8 cellular contexts compared by ENCODE assay signal in genomic region chr4:26861434-26862186, GRCh38. TPM values are rescaled to one million over a fixed set of nuclear protein-coding genes. Genes with fewer than 3 reads are reported as not detected.
DNase-seq lines count a peak whose midpoint lies in the region; ATAC-seq and TF ChIP-seq lines count a peak whose summit lies in the region.

No MANE protein-coding gene starts in this region.

- H2AFZ ChIP-seq in ACC112 (ENCODE audit: low read length, unreplicated experiment) = peak overlapping the region; percentile 79

- no peaks in the 10 kb centered on the region for H3K27me3 ChIP-seq in ACC112 (ENCODE audit: insufficient read depth, low read length)
- no peaks in the 10 kb centered on the region for H3K27me3 ChIP-seq in lower lobe of right lung (ENCODE audit: low read depth)

- intact Hi-C loops in lower lobe of right lung (cut with DNase I) = loop anchor here (10.0 kb wide), 1 partner anchor 143 kb away; no protein-coding TSS in a partner anchor

- H3K27ac ChIP-seq in ACC112 (ENCODE audit: low read depth, low read length) (peak overlapping the region; percentile 36; the same call in 1 of the 2 replicates), lower lobe of right lung (peak overlapping the region; percentile 97)

- H3K9me3 ChIP-seq in lower lobe of right lung = no peaks in the 10 kb centered on the region

- peak; percentile 80 to 90 for DNase-seq in NCI-H524 (lab: John Stamatoyannopoulos, UW)
- peak; percentile 66 for DNase-seq in activated CD4-positive, alpha-beta T cell treated with anti-CD3 and anti-CD28 coated beads, Interleukin-2, amount 50 U/mL, for 1 hour
- DNase-seq in dermis blood vessel endothelial cell = peak; percentile 66
- DNase-seq in lower lobe of right lung = peak; percentile 86
- DNase-seq in stimulated activated CD8-positive, alpha-beta memory T cell treated with anti-CD3 and anti-CD28 coated beads, Interleukin-12 subunit alpha, Interleukin-12 subunit beta, amount 100 ng/mL, for 1 hour (ENCODE audit: low read depth) = peak; percentile 50

- H3K4me1 ChIP-seq in ACC112 (ENCODE audit: control insufficient read depth, insufficient read depth, low read length, unreplicated experiment) (peaks cover 29% of the 10 kb centered on the region), lower lobe of right lung (peaks cover 67% of the 10 kb centered on the region)

- ATAC-seq in GM18870 (IDR thresholded peaks at IDR 0.05; ENCODE audit: unreplicated experiment) = peak; percentile 27
- ATAC-seq in HG03108 (IDR thresholded peaks at IDR 0.05; ENCODE audit: unreplicated experiment) = peak; percentile 32
- peak; percentile 44 to 50 for ATAC-seq in lower lobe of right lung

- H3K36me3 ChIP-seq in ACC112 (ENCODE audit: insufficient read depth, low read length) = no peaks in the 10 kb centered on the region
- no peaks in the 10 kb centered on the region for H3K36me3 ChIP-seq in lower lobe of right lung

- no peak for TF ChIP-seq CTCF in lower lobe of right lung (IDR thresholded peaks at IDR 0.05)

- H3K79me2 ChIP-seq in ACC112 (ENCODE audit: control insufficient read depth, insufficient read depth, low read length, unreplicated experiment) = peaks cover 41% of the 10 kb centered on the region

- H3K4me3 ChIP-seq in ACC112 (ENCODE audit: low read depth, low read length) (peak overlapping the region; percentile 89), lower lobe of right lung (peak overlapping the region; percentile 79)

RNA-seq across cellular contexts. Expression of gene STIM2, which starts 1.0 kb away (rescaled TPM):
- total RNA-seq in dermis blood vessel endothelial cell (18.2 and 19.9 TPM in 2 replicates), lower lobe of right lung (43.9 TPM)

Comparison
In these comparisons a context has a peak if more than half of its experiments do, and no peak if none do; other contexts are left out.
1. Peak in every context shown above with its lines: DNase-seq, ATAC-seq, H3K4me3 ChIP-seq and H3K27ac ChIP-seq.